In the genomic region with DNA sequence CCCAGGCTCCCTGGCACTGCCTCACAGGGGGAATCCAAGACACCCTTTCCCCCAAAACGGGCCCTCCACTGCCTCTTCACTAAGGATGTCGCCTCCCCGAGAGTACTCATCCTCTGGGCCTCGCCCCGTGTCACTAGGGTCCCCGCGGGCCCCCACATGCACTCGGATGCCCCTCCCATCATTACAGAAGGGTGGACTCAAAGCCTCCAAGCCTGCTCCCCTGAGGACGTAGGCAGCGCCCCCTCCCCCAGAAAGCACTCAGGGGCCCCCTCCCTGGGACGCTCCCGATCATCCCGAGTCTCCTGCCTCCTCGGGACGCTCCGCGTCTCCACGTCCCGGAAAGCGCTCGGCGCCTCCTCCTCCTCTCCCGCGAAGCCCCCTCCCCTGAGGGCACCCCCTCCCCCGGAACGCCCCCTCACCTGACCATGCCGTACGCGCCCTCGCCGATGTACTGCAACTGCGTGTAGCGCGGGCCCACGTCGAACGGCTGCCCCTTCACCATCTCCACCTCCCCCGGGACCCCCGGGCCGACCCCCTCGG, we compare ENCODE assay signal across 8 cellular contexts. TPM values are rescaled to one million over a fixed set of nuclear protein-coding genes. Genes with fewer than 3 reads are reported as not detected.
DNase-seq lines count a peak whose midpoint lies in the region; ATAC-seq and TF ChIP-seq lines count a peak whose summit lies in the region.

No MANE protein-coding gene starts in this region.

- H3K4me2 ChIP-seq in trophoblast cell (ENCODE audit: low read length), result peak overlapping the region; percentile 72

- H3K4me1 ChIP-seq in trophoblast cell (ENCODE audit: control insufficient read depth in 1 of 2, insufficient read depth in 2 of 2, low read length in 2 of 2), result peaks cover 13 to 19% of the 10 kb centered on the region in 2 experiments

- H3K36me3 ChIP-seq in trophoblast cell (ENCODE audit: control insufficient read depth in 1 of 2, insufficient read depth in 2 of 2, low read length in 2 of 2), result peaks cover 7 to 9% of the 10 kb centered on the region in 2 experiments

- peak; percentile 0; the same call in 1 of the 2 replicates for TF ChIP-seq CTCF in HFFc6 (IDR thresholded peaks at IDR 0.05)

- DNase-seq in AG08395 (ENCODE audit: low spot score) (peak; percentile 15), HFFc6 (no peak), glomerular visceral epithelial cell (ENCODE audit: extremely low spot score) (peak; percentile 2), trophoblast cell (peak in 1 of 2 donors; percentile 29), HK-2 (ENCODE audit: unreplicated experiment) (no peak)
- DNase-seq in activated CD8-positive, alpha-beta memory T cell treated with anti-CD3 and anti-CD28 coated beads, Interleukin-2, amount 10 ng/mL, durations not matched to agents 7 days and 5 days, result peak; percentile 49

- H3K4me1 Mint-ChIP-seq in HFFc6 (ENCODE audit: low read depth), result peaks cover 27% of the 10 kb centered on the region
- peaks cover 42% of the 10 kb centered on the region for H3K4me1 Mint-ChIP-seq in activated CD8-positive, alpha-beta memory T cell treated with anti-CD3 and anti-CD28 coated beads, Interleukin-2, amount 10 ng/mL, durations not matched to agents 7 days and 5 days

- H2BK120ac ChIP-seq in trophoblast cell (ENCODE audit: insufficient read depth, low read length, poor library complexity), result peak overlapping the region; percentile 21

- no peak overlapping the region for H3K27ac ChIP-seq in trophoblast cell (ENCODE audit: low read depth, low read length)

- H3K27me3 ChIP-seq in trophoblast cell (ENCODE audit: insufficient read depth, low read length), result no peaks in the 10 kb centered on the region

- H2AFZ ChIP-seq in trophoblast cell (ENCODE audit: insufficient read depth, low read length, poor library complexity), result peak overlapping the region; percentile 73

- ATAC-seq in activated CD8-positive, alpha-beta memory T cell treated with anti-CD3 and anti-CD28 coated beads, Interleukin-2, amount 10 ng/mL, durations not matched to agents 7 days and 5 days, result peak; percentile 34
- ATAC-seq in HG02678 (IDR thresholded peaks at IDR 0.05; ENCODE audit: unreplicated experiment), result no peak
- ATAC-seq in HG03571 (IDR thresholded peaks at IDR 0.05; ENCODE audit: unreplicated experiment), result no peak

- peak overlapping the region; percentile 92 for H3K14ac ChIP-seq in trophoblast cell (ENCODE audit: low read length)

- H3K4ac ChIP-seq in trophoblast cell (ENCODE audit: low read depth, low read length), result peak overlapping the region; percentile 72

- peak overlapping the region; percentile 88 for H4K8ac ChIP-seq in trophoblast cell (ENCODE audit: low read depth, low read length)

- peaks cover 7% of the 10 kb centered on the region for H3K79me2 ChIP-seq in trophoblast cell (ENCODE audit: control insufficient read depth, insufficient read depth, low read length, poor library complexity)

- CTCF ChIA-PET in activated CD8-positive, alpha-beta memory T cell treated with anti-CD3 and anti-CD28 coated beads, Interleukin-2, amount 10 ng/mL, durations not matched to agents 7 days and 5 days (lab: Charles Lee), result interaction anchor here (1.0 to 1.8 kb wide), 4 partner anchors 17 to 31 kb away, joined by 3 to 5 read pairs (median 4); partner anchors contain the start of gene TBX6

- H3K27ac Mint-ChIP-seq in HFFc6, result peak overlapping the region; percentile 77
- peak overlapping the region; percentile 87 for H3K27ac Mint-ChIP-seq in activated CD8-positive, alpha-beta memory T cell treated with anti-CD3 and anti-CD28 coated beads, Interleukin-2, amount 10 ng/mL, durations not matched to agents 7 days and 5 days

- H3K18ac ChIP-seq in trophoblast cell (ENCODE audit: low read length), result peak overlapping the region; percentile 90

- peak overlapping the region; percentile 61 for H2BK5ac ChIP-seq in trophoblast cell (ENCODE audit: low read depth, low read length, poor library complexity)

- H3K4me3 ChIP-seq in trophoblast cell (ENCODE audit: low read depth, low read length), result peak overlapping the region; percentile 88

- peak overlapping the region; percentile 91 for H3K4me3 Mint-ChIP-seq in HFFc6
- peak overlapping the region; percentile 82 for H3K4me3 Mint-ChIP-seq in activated CD8-positive, alpha-beta memory T cell treated with anti-CD3 and anti-CD28 coated beads, Interleukin-2, amount 10 ng/mL, durations not matched to agents 7 days and 5 days

- WGBS in trophoblast cell (ENCODE audit: extremely low coverage, insufficient coverage, insufficient read length), result no CpG with 5 or more reads among the region's 41 CpGs

- peak overlapping the region; percentile 81 for H4K12ac ChIP-seq in trophoblast cell (ENCODE audit: low read depth, low read length)

- peak overlapping the region; percentile 81 for H2AK5ac ChIP-seq in trophoblast cell (ENCODE audit: low read length)

- H2BK12ac ChIP-seq in trophoblast cell (ENCODE audit: low read length), result peak overlapping the region; percentile 59

- H4K91ac ChIP-seq in trophoblast cell (ENCODE audit: low read depth, low read length), result peak overlapping the region; percentile 71

- H3K9me3 Mint-ChIP-seq in HFFc6, result no peaks in the 10 kb centered on the region
- no peaks in the 10 kb centered on the region for H3K9me3 Mint-ChIP-seq in activated CD8-positive, alpha-beta memory T cell treated with anti-CD3 and anti-CD28 coated beads, Interleukin-2, amount 10 ng/mL, durations not matched to agents 7 days and 5 days (ENCODE audit: low read depth)

- no peaks in the 10 kb centered on the region for H3K9me3 ChIP-seq in trophoblast cell (ENCODE audit: insufficient read depth, low read depth, low read length)

- 0 out of 2 replicates have a peak, but pooled peaks cover 5% of the 10 kb centered on the region for H3K36me3 Mint-ChIP-seq in HFFc6 (ENCODE audit: low read depth)
- H3K36me3 Mint-ChIP-seq in activated CD8-positive, alpha-beta memory T cell treated with anti-CD3 and anti-CD28 coated beads, Interleukin-2, amount 10 ng/mL, durations not matched to agents 7 days and 5 days, result peaks cover 15% of the 10 kb centered on the region

- no peaks in the 10 kb centered on the region; the same call in 1 of the 2 replicates for H3K27me3 Mint-ChIP-seq in HFFc6 (ENCODE audit: insufficient read depth)
- no peaks in the 10 kb centered on the region for H3K27me3 Mint-ChIP-seq in activated CD8-positive, alpha-beta memory T cell treated with anti-CD3 and anti-CD28 coated beads, Interleukin-2, amount 10 ng/mL, durations not matched to agents 7 days and 5 days

- no peak overlapping the region for H3K23ac ChIP-seq in trophoblast cell (ENCODE audit: low read length)

- peaks cover 9% of the 10 kb centered on the region for H3K79me1 ChIP-seq in trophoblast cell (ENCODE audit: low read length)

- peak overlapping the region; percentile 80 for H3K9ac ChIP-seq in trophoblast cell (ENCODE audit: low read length)

RNA-seq across cellular contexts. Expression of gene MAPK3, which starts 0.3 kb away (rescaled TPM):
- total RNA-seq in HFFc6 (2021; fragmentation: NEBNext Ultra II Directional; extraction: Animal tissue kit (Norgen Biotek cat#: 25700)), result 10 to 100 TPM; 58.5 to 89.3 (median 80.4) TPM
- 10 to 100 TPM; 67.1 to 95.1 TPM for total RNA-seq in activated CD8-positive, alpha-beta memory T cell treated with anti-CD3 and anti-CD28 coated beads, Interleukin-2, amount 10 ng/mL, durations not matched to agents 7 days and 5 days
- 64.9 and 67.4 TPM in 2 replicates for polyA plus RNA-seq in trophoblast cell (2013)

RNA-seq across cellular contexts. Expression of gene GDPD3, which starts 9.4 kb away (rescaled TPM):
- 1 to 10 TPM; 1.5 to 3.0 (median 2.3) TPM for total RNA-seq in HFFc6 (2021; fragmentation: NEBNext Ultra II Directional; extraction: Animal tissue kit (Norgen Biotek cat#: 25700))
- 10 to 100 TPM in 1 of 2 experiments, 1 to 10 TPM in 1; 8.1 to 19.5 TPM for total RNA-seq in activated CD8-positive, alpha-beta memory T cell treated with anti-CD3 and anti-CD28 coated beads, Interleukin-2, amount 10 ng/mL, durations not matched to agents 7 days and 5 days
- 3.2 and 3.5 TPM in 2 replicates for polyA plus RNA-seq in trophoblast cell (2013)

RNA-seq across cellular contexts. Expression of gene YPEL3, which starts 26.7 kb away (rescaled TPM):
- 10 to 100 TPM; 17.2 to 28.4 (median 19.1) TPM for total RNA-seq in HFFc6 (2021; fragmentation: NEBNext Ultra II Directional; extraction: Animal tissue kit (Norgen Biotek cat#: 25700))
- total RNA-seq in activated CD8-positive, alpha-beta memory T cell treated with anti-CD3 and anti-CD28 coated beads, Interleukin-2, amount 10 ng/mL, durations not matched to agents 7 days and 5 days, result 10 to 100 TPM; 47.2 to 47.8 TPM
- polyA plus RNA-seq in trophoblast cell (2013), result 47.2 and 47.3 TPM in 2 replicates

RNA-seq across cellular contexts. Expression of gene TBX6, which starts 31.0 kb away (rescaled TPM):
- total RNA-seq in HFFc6 (2021; fragmentation: NEBNext Ultra II Directional; extraction: Animal tissue kit (Norgen Biotek cat#: 25700)), result under 1 TPM; 0.16 to 0.33 (median 0.26) TPM
- 1 to 10 TPM; 2.0 to 2.9 TPM for total RNA-seq in activated CD8-positive, alpha-beta memory T cell treated with anti-CD3 and anti-CD28 coated beads, Interleukin-2, amount 10 ng/mL, durations not matched to agents 7 days and 5 days
- polyA plus RNA-seq in trophoblast cell (2013), result 0.74 and 0.90 TPM in 2 replicates

RNA-seq across cellular contexts. Expression of gene PPP4C, which starts 46.9 kb away (rescaled TPM):
- total RNA-seq in HFFc6 (2021; fragmentation: NEBNext Ultra II Directional; extraction: Animal tissue kit (Norgen Biotek cat#: 25700)), result 100 to 1,000 TPM; 111 to 135 (median 123) TPM
- 100 to 1,000 TPM; 149 to 161 TPM for total RNA-seq in activated CD8-positive, alpha-beta memory T cell treated with anti-CD3 and anti-CD28 coated beads, Interleukin-2, amount 10 ng/mL, durations not matched to agents 7 days and 5 days
- 118 and 119 TPM in 2 replicates for polyA plus RNA-seq in trophoblast cell (2013)

Comparison
In these comparisons a context has a peak if more than half of its experiments do, and no peak if none do; other contexts are left out.
1. DNase-seq: peak in AG08395 (single experiment), activated CD8-positive, alpha-beta memory T cell treated with anti-CD3 and anti-CD28 coated beads, Interleukin-2, amount 10 ng/mL, durations not matched to agents 7 days and 5 days (single experiment) and glomerular visceral epithelial cell (single experiment); none in HFFc6 (single experiment) and HK-2 (single experiment).